Comparison of ENCODE assay signal across 1 cellular context in the genomic region with DNA sequence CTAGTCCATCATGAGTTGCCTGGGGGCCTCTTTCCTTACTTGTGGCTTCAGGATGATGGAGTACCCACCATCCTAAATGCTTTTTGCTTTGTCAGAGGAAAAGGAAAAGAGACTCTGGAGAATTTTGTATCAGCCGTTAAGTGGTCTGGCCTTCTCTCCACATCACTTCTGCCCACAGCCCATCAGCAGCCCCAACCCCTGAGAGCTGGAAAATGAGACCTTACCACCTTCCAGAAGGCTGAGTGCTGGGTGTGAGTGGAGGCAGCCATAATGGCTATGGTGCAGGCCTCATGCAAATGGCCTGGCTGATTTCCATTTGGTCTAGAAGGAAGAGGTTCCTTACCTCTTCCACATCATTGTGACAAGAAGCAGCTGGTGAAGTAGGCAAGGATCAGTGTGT.
TF ChIP-seq lines count a peak whose summit lies in the region.

No MANE protein-coding gene starts in this region.

TF ChIP-seq in IMR-90, 13 proteins besides CTCF, POLR2A, EP300 and RAD21:
- TF ChIP-seq CHD1 (IDR thresholded peaks at IDR 0.05; ENCODE audit: low read depth, low read length) (no peak), BHLHE40 (IDR thresholded peaks at IDR 0.05; ENCODE audit: low read depth, low read length) (no peak), RCOR1 (IDR thresholded peaks at IDR 0.05; ENCODE audit: insufficient replicate concordance, low read length) (no peak), MAFK (IDR thresholded peaks at IDR 0.05; ENCODE audit: low read depth, low read length) (no peak), MAZ (IDR thresholded peaks at IDR 0.05; ENCODE audit: borderline replicate concordance, low read depth, low read length) (no peak), RFX5 (IDR thresholded peaks at IDR 0.05; ENCODE audit: low read depth, low read length) (no peak), SMC3 (IDR thresholded peaks at IDR 0.05; ENCODE audit: low read depth, low read length) (no peak), NFE2L2 (IDR thresholded peaks at IDR 0.05; ENCODE audit: low read depth, low read length) (no peak)
- TF ChIP-seq, protein P1, sequence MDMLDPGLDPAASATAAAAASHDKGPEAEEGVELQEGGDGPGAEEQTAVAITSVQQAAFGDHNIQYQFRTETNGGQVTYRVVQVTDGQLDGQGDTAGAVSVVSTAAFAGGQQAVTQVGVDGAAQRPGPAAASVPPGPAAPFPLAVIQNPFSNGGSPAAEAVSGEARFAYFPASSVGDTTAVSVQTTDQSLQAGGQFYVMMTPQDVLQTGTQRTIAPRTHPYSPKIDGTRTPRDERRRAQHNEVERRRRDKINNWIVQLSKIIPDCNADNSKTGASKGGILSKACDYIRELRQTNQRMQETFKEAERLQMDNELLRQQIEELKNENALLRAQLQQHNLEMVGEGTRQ (IDR thresholded peaks at IDR 0.05; ENCODE audit: low read depth, low read length): no peak
